8 cellular contexts compared by ENCODE assay signal in genomic region chr14:92568621-92569479, GRCh38. TPM values are rescaled to one million over a fixed set of nuclear protein-coding genes. Genes with fewer than 3 reads are reported as not detected.
DNase-seq lines count a peak whose midpoint lies in the region; ATAC-seq and TF ChIP-seq lines count a peak whose summit lies in the region.
"Had no signal": no experiment of that assay in that cellular context is flagged by ENCODE, and none has a peak within 500 bp of the region (broad histone marks: within the 10 kb centered on the region; RNA-seq: fewer than 3 reads in every experiment).

No MANE protein-coding gene starts in this region.

- ATAC-seq in GM19025 (IDR thresholded peaks at IDR 0.05; ENCODE audit: low read depth, unreplicated experiment) = peak; percentile 77
- ATAC-seq in HG02571 (IDR thresholded peaks at IDR 0.05; ENCODE audit: unreplicated experiment) = peak; percentile 79

- H3K4me1 ChIP-seq in rectal smooth muscle tissue (ENCODE audit: control insufficient read depth, insufficient read depth, low read length) = peaks cover 16% of the 10 kb centered on the region

- H3K27ac ChIP-seq in rectal smooth muscle tissue (ENCODE audit: low read depth, low read length) (peak overlapping the region; percentile 38), dorsolateral prefrontal cortex (no peak overlapping the region)

- H3K4me3 ChIP-seq in rectal smooth muscle tissue (ENCODE audit: low read length) (no peak overlapping the region), dorsolateral prefrontal cortex (no peak overlapping the region), lower leg skin (ENCODE audit: low read depth, poor library complexity, severe bottlenecking) (no peak overlapping the region)
- H3K4me3 ChIP-seq: skin epidermis had no signal

- peaks cover 16% of the 10 kb centered on the region for H3K36me3 Mint-ChIP-seq in activated T-helper 2 cell treated with anti-CD3 and anti-CD28 coated beads, Interferon-gamma antibody, Interleukin-2, Interleukin-4, amounts not matched to agents 10 μg/mL and 5 μg/mL and 100 μg/mL, durations not matched to agents 14 hours and 24 hours and 36 hours (ENCODE audit: low read depth)

- no peak for TF ChIP-seq CTCF in dorsolateral prefrontal cortex (IDR thresholded peaks at IDR 0.05 in 54 of 56, conservative IDR thresholded peaks at IDR 0.05 in 2 of 56; ENCODE audit: low read depth in 1 of 56, partially characterized antibody in 56 of 56)
- no peak for TF ChIP-seq CTCF in lower leg skin (IDR thresholded peaks at IDR 0.05)

- H3K4me3 Mint-ChIP-seq in activated T-helper 2 cell treated with anti-CD3 and anti-CD28 coated beads, Interferon-gamma antibody, Interleukin-2, Interleukin-4, amounts not matched to agents 10 μg/mL and 5 μg/mL and 100 μg/mL, durations not matched to agents 14 hours and 24 hours and 36 hours (ENCODE audit: low read depth) = no peak overlapping the region

- intact Hi-C loops in dorsolateral prefrontal cortex (cut with DNase I) = no loop called here
- intact Hi-C loops in lower leg skin (cut with DNase I; ENCODE audit: low total_unique reads) = no loop called here
- intact Hi-C loops in activated T-helper 2 cell treated with anti-CD3 and anti-CD28 coated beads, Interferon-gamma antibody, Interleukin-2, Interleukin-4, amounts not matched to agents 10 μg/mL and 5 μg/mL and 100 μg/mL, durations not matched to agents 14 hours and 24 hours and 36 hours (cut with micrococcal nuclease) = no loop called here

- H3K27me3 Mint-ChIP-seq in activated T-helper 2 cell treated with anti-CD3 and anti-CD28 coated beads, Interferon-gamma antibody, Interleukin-2, Interleukin-4, amounts not matched to agents 10 μg/mL and 5 μg/mL and 100 μg/mL, durations not matched to agents 14 hours and 24 hours and 36 hours (ENCODE audit: low read depth) = peaks cover 54% of the 10 kb centered on the region

- no peaks in the 10 kb centered on the region for H3K27me3 ChIP-seq in rectal smooth muscle tissue (ENCODE audit: control insufficient read depth, insufficient read depth, low read length)
- no peaks in the 10 kb centered on the region for H3K27me3 ChIP-seq in dorsolateral prefrontal cortex

- WGBS in lower leg skin, 2 donors = 81% methylated on average over 16 of the region's 16 CpGs

- H3K9ac ChIP-seq in rectal smooth muscle tissue (ENCODE audit: low read length) = no peak overlapping the region

- no peak overlapping the region for H3K27ac Mint-ChIP-seq in activated T-helper 2 cell treated with anti-CD3 and anti-CD28 coated beads, Interferon-gamma antibody, Interleukin-2, Interleukin-4, amounts not matched to agents 10 μg/mL and 5 μg/mL and 100 μg/mL, durations not matched to agents 14 hours and 24 hours and 36 hours

- TF ChIP-seq POLR2A in lower leg skin (IDR thresholded peaks at IDR 0.05) = no peak

- H3K36me3 ChIP-seq in rectal smooth muscle tissue (ENCODE audit: control insufficient read depth, insufficient read depth, low read length) = no peaks in the 10 kb centered on the region

- peaks cover 10% of the 10 kb centered on the region for H3K4me1 Mint-ChIP-seq in activated T-helper 2 cell treated with anti-CD3 and anti-CD28 coated beads, Interferon-gamma antibody, Interleukin-2, Interleukin-4, amounts not matched to agents 10 μg/mL and 5 μg/mL and 100 μg/mL, durations not matched to agents 14 hours and 24 hours and 36 hours (ENCODE audit: low read depth)

- peaks cover 19% of the 10 kb centered on the region for H3K9me3 Mint-ChIP-seq in activated T-helper 2 cell treated with anti-CD3 and anti-CD28 coated beads, Interferon-gamma antibody, Interleukin-2, Interleukin-4, amounts not matched to agents 10 μg/mL and 5 μg/mL and 100 μg/mL, durations not matched to agents 14 hours and 24 hours and 36 hours

- DNase-seq in RPMI7951 (ENCODE audit: low read depth) (peak; percentile 50), dorsolateral prefrontal cortex (no peak), lower leg skin (ENCODE audit: low spot score in 2 of 2) (no peak)
- no peak for DNase-seq in activated T-helper 2 cell treated with anti-CD3 and anti-CD28 coated beads, Interferon-gamma antibody, Interleukin-2, Interleukin-4, amounts not matched to agents 10 μg/mL and 5 μg/mL and 100 μg/mL, durations not matched to agents 14 hours and 24 hours and 36 hours (ENCODE audit: low spot score)

RNA-seq across cellular contexts. Expression of gene RIN3, which starts 55.3 kb away (rescaled TPM):
- 3.8 and 6.4 TPM in 2 replicates for total RNA-seq in RPMI7951 (2014; rRNA removed; shearing (Covaris generic))
- total RNA-seq in dorsolateral prefrontal cortex = 10 to 100 TPM in 75 of 120 experiments, 1 to 10 TPM in 45; 4.9 to 26.2 (median 11.7) TPM
- total RNA-seq in lower leg skin = 1 to 10 TPM; 3.0 to 8.7 (median 7.5) TPM
- 21.1 and 22.1 TPM in 2 replicates for total RNA-seq in activated T-helper 2 cell treated with anti-CD3 and anti-CD28 coated beads, Interferon-gamma antibody, Interleukin-2, Interleukin-4, amounts not matched to agents 10 μg/mL and 5 μg/mL and 100 μg/mL, durations not matched to agents 14 hours and 24 hours and 36 hours
